ENCODE assay signal across 21 cellular contexts in the genomic region with DNA sequence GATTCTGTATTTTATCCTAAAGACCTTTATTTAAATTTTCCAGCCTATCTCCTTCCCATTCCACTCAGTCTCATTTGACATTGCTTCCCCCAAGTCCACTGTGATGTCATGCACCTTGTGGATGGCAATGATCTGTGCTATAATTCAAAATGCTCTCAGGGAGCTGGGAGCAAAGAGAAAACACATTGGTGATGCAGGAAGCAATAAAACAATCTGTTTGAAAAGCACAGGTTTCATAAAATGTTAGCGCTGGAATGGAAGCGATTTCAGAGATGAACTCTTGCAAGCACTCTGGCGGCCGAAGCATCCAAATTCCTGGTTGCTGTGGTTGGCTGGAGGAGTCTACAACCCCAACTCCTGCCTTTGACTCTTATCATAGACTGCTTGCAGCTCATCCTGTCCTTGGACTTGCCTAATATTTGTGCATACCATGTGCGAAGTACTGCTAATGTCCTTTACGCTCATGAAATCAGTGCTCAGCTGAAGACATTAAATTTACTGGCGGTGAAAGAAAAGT.
"Had no signal": no experiment of that assay in that cellular context is flagged by ENCODE, and none has a peak within 500 bp of the region (broad histone marks: within the 10 kb centered on the region; RNA-seq: fewer than 3 reads in every experiment).

No MANE protein-coding gene starts in this region.

- H3K4me1 ChIP-seq: right lobe of liver had no signal

- H3K9me3 ChIP-seq: left ventricle myocardium inferior, right lobe of liver, spleen, thoracic aorta had no signal

- H3K4me3 Mint-ChIP-seq: activated CD4-positive, alpha-beta T cell treated with anti-CD3 and anti-CD28 coated beads for 36 hours; activated naive CD8-positive, alpha-beta T cell; activated T-cell treated with anti-CD3 and anti-CD28 coated beads, Interleukin-2, amount 50 U/mL, for 24 hours; mesothelial cell of epicardium; nephron progenitor cell had no signal

- H3K36me3 ChIP-seq: left ventricle myocardium inferior, thoracic aorta had no signal

- H3K9me3 Mint-ChIP-seq: activated T-cell treated with anti-CD3 and anti-CD28 coated beads, Interleukin-2, amount 50 U/mL, for 24 hours; activated T-helper 17 cell treated with anti-CD3 and anti-CD28 coated beads, Interleukin-2, amount 50 U/mL, for 72 hours had no signal

- DNase-seq: activated CD4-positive, alpha-beta T cell treated with anti-CD3 and anti-CD28 coated beads for 36 hours; activated CD4-positive, alpha-beta T cell treated with anti-CD3 and anti-CD28 coated beads, Interleukin-2, amount 50 U/mL, for 4 hours; activated CD8-positive, alpha-beta memory T cell treated with anti-CD3 and anti-CD28 coated beads for 24 hours; activated CD8-positive, alpha-beta memory T cell treated with anti-CD3 and anti-CD28 coated beads, Interleukin-2, amount 50 U/mL, for 4 hours; activated T-cell treated with anti-CD3 and anti-CD28 coated beads, Interleukin-2, amount 50 U/mL, for 24 hours; amniotic stem cell; foreskin fibroblast; kidney; left ventricle myocardium inferior; nephron progenitor cell; nucleus accumbens; right lobe of liver; spleen; stimulated activated CD4-positive, alpha-beta T cell treated with anti-CD3 and anti-CD28 coated beads, Interleukin-4, amount 100 ng/mL, for 1 hour; stimulated activated naive CD4-positive, alpha-beta T cell treated with Interleukin-2 at 50 U/mL for 16 hours had no signal

- H3K27ac ChIP-seq: coronary artery, left ventricle myocardium inferior, right lobe of liver, thoracic aorta had no signal

- H3K27me3 ChIP-seq: right lobe of liver, spleen had no signal

- ATAC-seq: activated CD4-positive, alpha-beta T cell treated with anti-CD3 and anti-CD28 coated beads for 36 hours; activated T-helper 17 cell treated with anti-CD3 and anti-CD28 coated beads, Interleukin-2, amount 50 U/mL, for 72 hours; right lobe of liver; SK-N-SH treated with all-trans-retinoic acid at 6 μM for 48 hours had no signal

- H3K27ac Mint-ChIP-seq: activated naive CD8-positive, alpha-beta T cell; mesothelial cell of epicardium; nephron progenitor cell had no signal

- H3K27me3 Mint-ChIP-seq: activated CD4-positive, alpha-beta T cell treated with anti-CD3 and anti-CD28 coated beads for 36 hours; activated naive CD8-positive, alpha-beta T cell; activated T-cell treated with anti-CD3 and anti-CD28 coated beads, Interleukin-2, amount 50 U/mL, for 24 hours; activated T-helper 17 cell treated with anti-CD3 and anti-CD28 coated beads, Interleukin-2, amount 50 U/mL, for 72 hours had no signal

- H3K4me3 ChIP-seq: coronary artery, left ventricle myocardium inferior, right lobe of liver, spleen, thoracic aorta had no signal
